1 cellular context compared by ENCODE assay signal in the genomic region with DNA sequence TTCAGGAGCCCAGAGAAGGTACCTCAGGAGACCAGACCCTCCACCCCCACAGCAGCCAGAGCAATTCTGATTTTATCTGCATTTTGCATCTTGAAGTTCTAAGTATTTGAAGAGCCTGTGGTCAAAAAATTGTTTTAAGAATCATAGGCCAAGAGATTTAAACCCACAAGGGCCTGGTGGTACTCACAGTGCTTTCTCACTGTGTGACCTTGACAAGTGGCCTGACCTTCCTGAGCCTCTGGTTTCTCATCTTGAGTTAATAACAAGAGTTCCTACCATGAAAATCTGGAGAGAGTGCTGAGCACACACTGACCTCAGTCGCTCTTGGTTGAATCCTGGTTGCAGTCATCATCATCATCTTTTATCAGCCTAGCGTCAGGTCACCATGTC.
TF ChIP-seq lines count a peak whose summit lies in the region.

No MANE protein-coding gene starts in this region.

TF ChIP-seq in GM23338, 12 proteins besides CTCF, POLR2A, EP300 and RAD21 (continued from another document):
- TF ChIP-seq, protein P1, sequence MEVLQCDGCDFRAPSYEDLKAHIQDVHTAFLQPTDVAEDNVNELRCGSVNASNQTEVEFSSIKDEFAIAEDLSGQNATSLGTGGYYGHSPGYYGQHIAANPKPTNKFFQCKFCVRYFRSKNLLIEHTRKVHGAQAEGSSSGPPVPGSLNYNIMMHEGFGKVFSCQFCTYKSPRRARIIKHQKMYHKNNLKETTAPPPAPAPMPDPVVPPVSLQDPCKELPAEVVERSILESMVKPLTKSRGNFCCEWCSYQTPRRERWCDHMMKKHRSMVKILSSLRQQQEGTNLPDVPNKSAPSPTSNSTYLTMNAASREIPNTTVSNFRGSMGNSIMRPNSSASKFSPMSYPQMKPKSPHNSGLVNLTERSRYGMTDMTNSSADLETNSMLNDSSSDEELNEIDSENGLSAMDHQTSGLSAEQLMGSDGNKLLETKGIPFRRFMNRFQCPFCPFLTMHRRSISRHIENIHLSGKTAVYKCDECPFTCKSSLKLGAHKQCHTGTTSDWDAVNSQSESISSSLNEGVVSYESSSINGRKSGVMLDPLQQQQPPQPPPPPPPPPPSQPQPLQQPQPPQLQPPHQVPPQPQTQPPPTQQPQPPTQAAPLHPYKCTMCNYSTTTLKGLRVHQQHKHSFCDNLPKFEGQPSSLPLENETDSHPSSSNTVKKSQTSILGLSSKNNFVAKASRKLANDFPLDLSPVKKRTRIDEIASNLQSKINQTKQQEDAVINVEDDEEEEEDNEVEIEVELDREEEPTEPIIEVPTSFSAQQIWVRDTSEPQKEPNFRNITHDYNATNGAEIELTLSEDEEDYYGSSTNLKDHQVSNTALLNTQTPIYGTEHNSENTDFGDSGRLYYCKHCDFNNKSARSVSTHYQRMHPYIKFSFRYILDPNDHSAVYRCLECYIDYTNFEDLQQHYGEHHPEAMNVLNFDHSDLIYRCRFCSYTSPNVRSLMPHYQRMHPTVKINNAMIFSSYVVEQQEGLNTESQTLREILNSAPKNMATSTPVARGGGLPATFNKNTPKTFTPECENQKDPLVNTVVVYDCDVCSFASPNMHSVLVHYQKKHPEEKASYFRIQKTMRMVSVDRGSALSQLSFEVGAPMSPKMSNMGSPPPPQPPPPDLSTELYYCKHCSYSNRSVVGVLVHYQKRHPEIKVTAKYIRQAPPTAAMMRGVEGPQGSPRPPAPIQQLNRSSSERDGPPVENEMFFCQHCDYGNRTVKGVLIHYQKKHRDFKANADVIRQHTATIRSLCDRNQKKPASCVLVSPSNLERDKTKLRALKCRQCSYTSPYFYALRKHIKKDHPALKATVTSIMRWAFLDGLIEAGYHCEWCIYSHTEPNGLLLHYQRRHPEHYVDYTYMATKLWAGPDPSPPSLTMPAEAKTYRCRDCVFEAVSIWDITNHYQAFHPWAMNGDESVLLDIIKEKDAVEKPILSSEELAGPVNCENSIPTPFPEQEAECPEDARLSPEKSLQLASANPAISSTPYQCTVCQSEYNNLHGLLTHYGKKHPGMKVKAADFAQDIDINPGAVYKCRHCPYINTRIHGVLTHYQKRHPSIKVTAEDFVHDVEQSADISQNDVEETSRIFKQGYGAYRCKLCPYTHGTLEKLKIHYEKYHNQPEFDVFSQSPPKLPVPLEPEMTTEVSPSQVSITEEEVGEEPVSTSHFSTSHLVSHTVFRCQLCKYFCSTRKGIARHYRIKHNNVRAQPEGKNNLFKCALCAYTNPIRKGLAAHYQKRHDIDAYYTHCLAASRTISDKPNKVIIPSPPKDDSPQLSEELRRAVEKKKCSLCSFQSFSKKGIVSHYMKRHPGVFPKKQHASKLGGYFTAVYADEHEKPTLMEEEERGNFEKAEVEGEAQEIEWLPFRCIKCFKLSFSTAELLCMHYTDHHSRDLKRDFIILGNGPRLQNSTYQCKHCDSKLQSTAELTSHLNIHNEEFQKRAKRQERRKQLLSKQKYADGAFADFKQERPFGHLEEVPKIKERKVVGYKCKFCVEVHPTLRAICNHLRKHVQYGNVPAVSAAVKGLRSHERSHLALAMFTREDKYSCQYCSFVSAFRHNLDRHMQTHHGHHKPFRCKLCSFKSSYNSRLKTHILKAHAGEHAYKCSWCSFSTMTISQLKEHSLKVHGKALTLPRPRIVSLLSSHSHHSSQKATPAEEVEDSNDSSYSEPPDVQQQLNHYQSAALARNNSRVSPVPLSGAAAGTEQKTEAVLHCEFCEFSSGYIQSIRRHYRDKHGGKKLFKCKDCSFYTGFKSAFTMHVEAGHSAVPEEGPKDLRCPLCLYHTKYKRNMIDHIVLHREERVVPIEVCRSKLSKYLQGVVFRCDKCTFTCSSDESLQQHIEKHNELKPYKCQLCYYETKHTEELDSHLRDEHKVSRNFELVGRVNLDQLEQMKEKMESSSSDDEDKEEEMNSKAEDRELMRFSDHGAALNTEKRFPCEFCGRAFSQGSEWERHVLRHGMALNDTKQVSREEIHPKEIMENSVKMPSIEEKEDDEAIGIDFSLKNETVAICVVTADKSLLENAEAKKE (CRISPR knock-in tag; IDR thresholded peaks at IDR 0.05) = no peak
- TF ChIP-seq, protein P2, sequence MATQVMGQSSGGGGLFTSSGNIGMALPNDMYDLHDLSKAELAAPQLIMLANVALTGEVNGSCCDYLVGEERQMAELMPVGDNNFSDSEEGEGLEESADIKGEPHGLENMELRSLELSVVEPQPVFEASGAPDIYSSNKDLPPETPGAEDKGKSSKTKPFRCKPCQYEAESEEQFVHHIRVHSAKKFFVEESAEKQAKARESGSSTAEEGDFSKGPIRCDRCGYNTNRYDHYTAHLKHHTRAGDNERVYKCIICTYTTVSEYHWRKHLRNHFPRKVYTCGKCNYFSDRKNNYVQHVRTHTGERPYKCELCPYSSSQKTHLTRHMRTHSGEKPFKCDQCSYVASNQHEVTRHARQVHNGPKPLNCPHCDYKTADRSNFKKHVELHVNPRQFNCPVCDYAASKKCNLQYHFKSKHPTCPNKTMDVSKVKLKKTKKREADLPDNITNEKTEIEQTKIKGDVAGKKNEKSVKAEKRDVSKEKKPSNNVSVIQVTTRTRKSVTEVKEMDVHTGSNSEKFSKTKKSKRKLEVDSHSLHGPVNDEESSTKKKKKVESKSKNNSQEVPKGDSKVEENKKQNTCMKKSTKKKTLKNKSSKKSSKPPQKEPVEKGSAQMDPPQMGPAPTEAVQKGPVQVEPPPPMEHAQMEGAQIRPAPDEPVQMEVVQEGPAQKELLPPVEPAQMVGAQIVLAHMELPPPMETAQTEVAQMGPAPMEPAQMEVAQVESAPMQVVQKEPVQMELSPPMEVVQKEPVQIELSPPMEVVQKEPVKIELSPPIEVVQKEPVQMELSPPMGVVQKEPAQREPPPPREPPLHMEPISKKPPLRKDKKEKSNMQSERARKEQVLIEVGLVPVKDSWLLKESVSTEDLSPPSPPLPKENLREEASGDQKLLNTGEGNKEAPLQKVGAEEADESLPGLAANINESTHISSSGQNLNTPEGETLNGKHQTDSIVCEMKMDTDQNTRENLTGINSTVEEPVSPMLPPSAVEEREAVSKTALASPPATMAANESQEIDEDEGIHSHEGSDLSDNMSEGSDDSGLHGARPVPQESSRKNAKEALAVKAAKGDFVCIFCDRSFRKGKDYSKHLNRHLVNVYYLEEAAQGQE (IDR thresholded peaks at IDR 0.05; ENCODE audit: unreplicated experiment) = no peak
- TF ChIP-seq JUNB (IDR thresholded peaks at IDR 0.05; ENCODE audit: unreplicated experiment) (no peak), STAT1 (IDR thresholded peaks at IDR 0.05; ENCODE audit: unreplicated experiment) (no peak), EZH2 (IDR thresholded peaks at IDR 0.05; ENCODE audit: low read depth, unreplicated experiment) (no peak), ZNF114 (CRISPR knock-in tag; IDR thresholded peaks at IDR 0.05) (no peak), EZH2phosphoT487 (IDR thresholded peaks at IDR 0.05; ENCODE audit: unreplicated experiment) (no peak), NANOG (IDR thresholded peaks at IDR 0.05; ENCODE audit: borderline replicate concordance) (no peak)
- TF ChIP-seq, protein P3, sequence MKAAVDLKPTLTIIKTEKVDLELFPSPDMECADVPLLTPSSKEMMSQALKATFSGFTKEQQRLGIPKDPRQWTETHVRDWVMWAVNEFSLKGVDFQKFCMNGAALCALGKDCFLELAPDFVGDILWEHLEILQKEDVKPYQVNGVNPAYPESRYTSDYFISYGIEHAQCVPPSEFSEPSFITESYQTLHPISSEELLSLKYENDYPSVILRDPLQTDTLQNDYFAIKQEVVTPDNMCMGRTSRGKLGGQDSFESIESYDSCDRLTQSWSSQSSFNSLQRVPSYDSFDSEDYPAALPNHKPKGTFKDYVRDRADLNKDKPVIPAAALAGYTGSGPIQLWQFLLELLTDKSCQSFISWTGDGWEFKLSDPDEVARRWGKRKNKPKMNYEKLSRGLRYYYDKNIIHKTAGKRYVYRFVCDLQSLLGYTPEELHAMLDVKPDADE (IDR thresholded peaks at IDR 0.05) = no peak
